In genomic region chr18:62187543-62188378, GRCh38 we compare ENCODE assay signal across 8 cellular contexts.
DNase-seq lines count a peak whose midpoint lies in the region; ATAC-seq and TF ChIP-seq lines count a peak whose summit lies in the region.

No MANE protein-coding gene starts in this region.

- no peak for TF ChIP-seq CTCF in foreskin fibroblast (IDR thresholded peaks at IDR 0.05; ENCODE audit: low read depth, low read length)

- ATAC-seq in HG02588 (IDR thresholded peaks at IDR 0.05; ENCODE audit: unreplicated experiment): peak; percentile 1

- no peaks in the 10 kb centered on the region for H3K27me3 ChIP-seq in neuron (ENCODE audit: insufficient read depth, low read length)

- peak overlapping the region; percentile 94 to 96 for H3K4me3 ChIP-seq in foreskin fibroblast (ENCODE audit: low read depth in 1 of 2, low read length in 2 of 2)
- peak overlapping the region; percentile 74 for H3K4me3 ChIP-seq in neuron (ENCODE audit: low read length)

- peak; percentile 1 for DNase-seq in GM04503 (ENCODE audit: low read depth)
- DNase-seq in NCI-H82 treated with DMSO at 0.1 percent for 48 hours (lab: John Stamatoyannopoulos, UW; ENCODE audit: unreplicated experiment): peak; percentile 39
- peak; percentile 67 for DNase-seq in activated effector memory CD4-positive, alpha-beta T cell treated with anti-CD3 and anti-CD28 coated beads, Interleukin-2, amount 50 U/mL, for 16 hours
- DNase-seq in foreskin fibroblast: peak in 1 of 2 donors; percentile 53
- DNase-seq in 8988T: no peak
- no peak for DNase-seq in NCI-H187 treated with DMSO at 0.1 percent for 48 hours (lab: John Stamatoyannopoulos, UW)

- no peaks in the 10 kb centered on the region for H3K36me3 ChIP-seq in neuron (ENCODE audit: insufficient read depth, low read length)

- H2AFZ ChIP-seq in neuron (ENCODE audit: low read depth, low read length): peak overlapping the region; percentile 6

- H3K9me3 ChIP-seq in neuron (ENCODE audit: low read length): no peaks in the 10 kb centered on the region

- H3K4me1 ChIP-seq in neuron (ENCODE audit: insufficient read depth, low read length): peaks cover 21% of the 10 kb centered on the region

Comparison
In these comparisons a context has a peak if more than half of its experiments do, and no peak if none do; other contexts are left out.
1. DNase-seq: peak in GM04503 (single experiment), NCI-H82 treated with DMSO at 0.1 percent for 48 hours (single experiment) and activated effector memory CD4-positive, alpha-beta T cell treated with anti-CD3 and anti-CD28 coated beads, Interleukin-2, amount 50 U/mL, for 16 hours (single experiment); none in 8988T (single experiment) and NCI-H187 treated with DMSO at 0.1 percent for 48 hours (single experiment).